In genomic region chr16:2708290-2708639, GRCh38 we compare ENCODE assay signal across 16 cellular contexts.
"Had no signal": no experiment of that assay in that cellular context is flagged by ENCODE, and none has a peak within 500 bp of the region (broad histone marks: within the 10 kb centered on the region; RNA-seq: fewer than 3 reads in every experiment).

No MANE protein-coding gene starts in this region.

- ATAC-seq: heart left ventricle had no signal

- H3K4me3 Mint-ChIP-seq: endodermal cell, nephron progenitor cell, type B pancreatic cell had no signal

- H3K27me3 Mint-ChIP-seq: type B pancreatic cell had no signal

- H3K9me3 Mint-ChIP-seq: endodermal cell, nephron progenitor cell, type B pancreatic cell had no signal

- H3K36me3 Mint-ChIP-seq: type B pancreatic cell had no signal

- DNase-seq: effector CD4-positive, alpha-beta T cell; endodermal cell; foreskin melanocyte; islet precursor cell; left ventricle myocardium inferior; mesenchymal stem cell; midbrain; nephron progenitor cell; small intestine; stimulated activated CD4-positive, alpha-beta T cell treated with anti-CD3 and anti-CD28 coated beads, Interleukin-12 subunit alpha, Interleukin-12 subunit beta, amount 100 ng/mL, for 4 hours; stimulated activated naive CD4-positive, alpha-beta T cell treated with Interleukin-2 at 50 U/mL for 16 hours had no signal

- H3K27ac ChIP-seq: coronary artery, heart left ventricle, left ventricle myocardium inferior, neutrophil had no signal

- H3K27me3 ChIP-seq: heart left ventricle had no signal

- H3K4me3 ChIP-seq: coronary artery, heart left ventricle, left ventricle myocardium inferior, lung had no signal

- H3K4me1 Mint-ChIP-seq: endodermal cell, nephron progenitor cell had no signal

- H3K27ac Mint-ChIP-seq: endodermal cell, nephron progenitor cell, type B pancreatic cell had no signal

- H3K9me3 ChIP-seq: heart left ventricle, left ventricle myocardium inferior, neutrophil had no signal
